Comparison of ENCODE assay signal across 8 cellular contexts in genomic region chr3:148990211-148990610, GRCh38. TPM values are rescaled to one million over a fixed set of nuclear protein-coding genes. Genes with fewer than 3 reads are reported as not detected.
DNase-seq lines count a peak whose midpoint lies in the region; ATAC-seq and TF ChIP-seq lines count a peak whose summit lies in the region.

No MANE protein-coding gene starts in this region.

- WGBS in suprapubic skin = 35% methylated on average over 4 of the region's 4 CpGs

- H3K27ac ChIP-seq in suprapubic skin = peak overlapping the region; percentile 91

- CTCF ChIA-PET in activated CD8-positive, alpha-beta memory T cell treated with anti-CD3 and anti-CD28 coated beads, Interleukin-2, amount 10 ng/mL, durations not matched to agents 7 days and 5 days (lab: Charles Lee) = interaction anchor here (0.6 to 4.1 kb wide), 8 partner anchors 9 to 131 kb away, joined by 3 to 31 read pairs (median 6); no protein-coding TSS in a partner anchor

- peak overlapping the region; percentile 92 for H3K4me3 Mint-ChIP-seq in activated CD8-positive, alpha-beta memory T cell treated with anti-CD3 and anti-CD28 coated beads, Interleukin-2, amount 10 ng/mL, durations not matched to agents 7 days and 5 days
- peak overlapping the region; percentile 71 for H3K4me3 Mint-ChIP-seq in activated naive CD8-positive, alpha-beta T cell treated with anti-CD3 and anti-CD28 coated beads for 36 hours

- peaks cover 23% of the 10 kb centered on the region for H3K4me1 ChIP-seq in suprapubic skin

- H3K36me3 ChIP-seq in suprapubic skin = peaks cover 6% of the 10 kb centered on the region

- peak overlapping the region; percentile 86 for H3K27ac Mint-ChIP-seq in activated CD8-positive, alpha-beta memory T cell treated with anti-CD3 and anti-CD28 coated beads, Interleukin-2, amount 10 ng/mL, durations not matched to agents 7 days and 5 days
- peak overlapping the region; percentile 66 for H3K27ac Mint-ChIP-seq in activated naive CD8-positive, alpha-beta T cell treated with anti-CD3 and anti-CD28 coated beads for 36 hours

- no peaks in the 10 kb centered on the region for H3K9me3 Mint-ChIP-seq in activated CD8-positive, alpha-beta memory T cell treated with anti-CD3 and anti-CD28 coated beads, Interleukin-2, amount 10 ng/mL, durations not matched to agents 7 days and 5 days (ENCODE audit: low read depth)
- no peaks in the 10 kb centered on the region for H3K9me3 Mint-ChIP-seq in activated naive CD8-positive, alpha-beta T cell treated with anti-CD3 and anti-CD28 coated beads for 36 hours

- no peak overlapping the region for H3K4me3 ChIP-seq in suprapubic skin

- ATAC-seq in activated CD8-positive, alpha-beta memory T cell treated with anti-CD3 and anti-CD28 coated beads, Interleukin-2, amount 10 ng/mL, durations not matched to agents 7 days and 5 days = no peak
- ATAC-seq in HG03159 (IDR thresholded peaks at IDR 0.05; ENCODE audit: unreplicated experiment) (peak; percentile 30), HG02763 (IDR thresholded peaks at IDR 0.05; ENCODE audit: unreplicated experiment) (no peak)

- TF ChIP-seq POLR2A in suprapubic skin (IDR thresholded peaks at IDR 0.05) = no peak

- no peak for DNase-seq in activated CD8-positive, alpha-beta memory T cell treated with anti-CD3 and anti-CD28 coated beads, Interleukin-2, amount 10 ng/mL, durations not matched to agents 7 days and 5 days
- no peak for DNase-seq in activated CD8-positive, alpha-beta memory T cell treated with anti-CD3 and anti-CD28 coated beads for 24 hours
- no peak for DNase-seq in activated naive CD8-positive, alpha-beta T cell treated with anti-CD3 and anti-CD28 coated beads for 36 hours
- no peak for DNase-seq in suprapubic skin (ENCODE audit: low spot score in 2 of 2)
- DNase-seq in stimulated activated CD4-positive, alpha-beta T cell treated with anti-CD3 and anti-CD28 coated beads, Interleukin-15, amount 100 ng/mL, for 24 hours = no peak
- DNase-seq in iPS-NIHi7 (ENCODE audit: extremely low spot score) = no peak

- H3K27me3 Mint-ChIP-seq in activated CD8-positive, alpha-beta memory T cell treated with anti-CD3 and anti-CD28 coated beads, Interleukin-2, amount 10 ng/mL, durations not matched to agents 7 days and 5 days = peaks cover 3% of the 10 kb centered on the region
- no peaks in the 10 kb centered on the region for H3K27me3 Mint-ChIP-seq in activated naive CD8-positive, alpha-beta T cell treated with anti-CD3 and anti-CD28 coated beads for 36 hours

- peaks cover 49% of the 10 kb centered on the region for H3K4me1 Mint-ChIP-seq in activated CD8-positive, alpha-beta memory T cell treated with anti-CD3 and anti-CD28 coated beads, Interleukin-2, amount 10 ng/mL, durations not matched to agents 7 days and 5 days
- H3K4me1 Mint-ChIP-seq in activated naive CD8-positive, alpha-beta T cell treated with anti-CD3 and anti-CD28 coated beads for 36 hours = peaks cover 27% of the 10 kb centered on the region

- no peak for TF ChIP-seq EP300 in suprapubic skin (IDR thresholded peaks at IDR 0.05)

- no peak for TF ChIP-seq CTCF in suprapubic skin (IDR thresholded peaks at IDR 0.05)

- H3K27me3 ChIP-seq in suprapubic skin = no peaks in the 10 kb centered on the region

- no peaks in the 10 kb centered on the region for H3K9me3 ChIP-seq in suprapubic skin

- peaks cover 27% of the 10 kb centered on the region for H3K36me3 Mint-ChIP-seq in activated CD8-positive, alpha-beta memory T cell treated with anti-CD3 and anti-CD28 coated beads, Interleukin-2, amount 10 ng/mL, durations not matched to agents 7 days and 5 days
- no peaks in the 10 kb centered on the region for H3K36me3 Mint-ChIP-seq in activated naive CD8-positive, alpha-beta T cell treated with anti-CD3 and anti-CD28 coated beads for 36 hours

RNA-seq across cellular contexts. Expression of gene GYG1, which starts 1.1 kb away (rescaled TPM):
- 10 to 100 TPM; 71.3 to 74.0 TPM for total RNA-seq in activated CD8-positive, alpha-beta memory T cell treated with anti-CD3 and anti-CD28 coated beads, Interleukin-2, amount 10 ng/mL, durations not matched to agents 7 days and 5 days
- 10 to 100 TPM; 20.2 to 20.6 TPM for total RNA-seq in activated naive CD8-positive, alpha-beta T cell treated with anti-CD3 and anti-CD28 coated beads for 36 hours
- total RNA-seq in suprapubic skin = 10 to 100 TPM in 3 of 4 donors, 1 to 10 TPM in 1; 9.3 to 17.5 (median 13.4) TPM
